1 cellular context compared by ENCODE assay signal in the genomic region with DNA sequence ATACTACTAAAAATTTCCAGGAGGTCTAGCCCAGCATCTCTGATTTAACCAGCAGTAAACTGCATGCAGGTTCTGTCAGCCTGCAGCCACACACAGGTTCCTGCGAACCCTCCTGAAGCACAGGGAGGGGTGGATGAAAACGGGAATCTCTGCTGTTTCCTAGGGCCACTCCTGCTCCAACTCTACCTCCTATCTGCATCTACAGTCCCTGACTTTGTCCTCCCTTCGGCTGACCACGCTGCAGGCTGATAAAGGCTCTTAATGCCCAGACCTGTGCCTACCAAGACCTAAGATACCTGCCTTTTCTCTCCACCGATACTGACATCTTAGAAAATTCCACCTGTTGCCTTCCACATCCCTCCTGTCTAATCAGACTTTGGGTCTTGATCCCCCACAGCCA.
TF ChIP-seq lines count a peak whose summit lies in the region.

No MANE protein-coding gene starts in this region.

TF ChIP-seq in H1, 55 proteins besides CTCF, POLR2A, EP300 and RAD21 (continued from another document):
- TF ChIP-seq CBX5 (IDR thresholded peaks at IDR 0.05; ENCODE audit: low read depth, low read length): no peak
- TF ChIP-seq ASH2L (IDR thresholded peaks at IDR 0.05; ENCODE audit: low read length): no peak
- TF ChIP-seq, protein P1, sequence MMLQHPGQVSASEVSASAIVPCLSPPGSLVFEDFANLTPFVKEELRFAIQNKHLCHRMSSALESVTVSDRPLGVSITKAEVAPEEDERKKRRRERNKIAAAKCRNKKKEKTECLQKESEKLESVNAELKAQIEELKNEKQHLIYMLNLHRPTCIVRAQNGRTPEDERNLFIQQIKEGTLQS (IDR thresholded peaks at IDR 0.05; ENCODE audit: insufficient read depth, low read depth, low read length): no peak
- no peak for TF ChIP-seq SIRT6 (IDR thresholded peaks at IDR 0.05; ENCODE audit: low read length)
- TF ChIP-seq TAF1 (IDR thresholded peaks at IDR 0.05; ENCODE audit: low read depth, low read length): no peak
